17 cellular contexts compared by ENCODE assay signal in the genomic region with DNA sequence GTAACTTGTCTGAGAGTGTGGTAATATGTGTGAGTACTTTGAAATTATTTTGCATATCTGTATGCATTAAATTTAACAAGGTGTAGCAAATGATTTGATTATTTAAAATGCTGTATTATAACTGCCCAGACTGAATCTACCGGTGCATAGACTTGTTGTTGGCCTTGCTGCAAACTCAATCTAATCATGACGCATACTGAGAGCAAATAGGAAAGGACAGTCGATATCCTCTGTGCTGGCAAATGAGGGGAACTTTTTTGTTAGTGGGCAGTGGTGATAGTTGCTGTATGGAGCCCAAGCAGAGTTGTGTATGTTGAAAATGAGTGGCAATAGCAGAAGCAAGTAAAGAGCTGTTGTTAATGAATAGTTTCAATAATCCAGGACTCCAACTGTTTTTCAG.
A peak's percentile ranks its signal among the peaks of the same experiment; 100 is the strongest.
DNase-seq lines count a peak whose midpoint lies in the region; ATAC-seq and TF ChIP-seq lines count a peak whose summit lies in the region.
"Had no signal": no experiment of that assay in that cellular context is flagged by ENCODE, and none has a peak within 500 bp of the region (broad histone marks: within the 10 kb centered on the region; RNA-seq: fewer than 3 reads in every experiment).

No MANE protein-coding gene starts in this region.

- no peak for ATAC-seq in activated naive CD8-positive, alpha-beta T cell treated with anti-CD3 and anti-CD28 coated beads, Interleukin-2, amount 50 U/mL, for 24 hours
- no peak for ATAC-seq in GM18868 (IDR thresholded peaks at IDR 0.05; ENCODE audit: unreplicated experiment)

- H3K4me2 ChIP-seq in mammary epithelial cell (ENCODE audit: insufficient read depth, low read depth, low read length): peak overlapping the region; percentile 88

- no peak for TF ChIP-seq POLR2A in transverse colon (IDR thresholded peaks at IDR 0.05)

- H3K36me3 ChIP-seq in mammary epithelial cell (ENCODE audit: insufficient read depth, low read length): no peaks in the 10 kb centered on the region
- H3K36me3 ChIP-seq in liver (ENCODE audit: control insufficient read depth in 4 of 4, insufficient read depth in 3 of 4, low read depth in 1 of 4, low read length in 3 of 4): no peaks in the 10 kb centered on the region
- no peaks in the 10 kb centered on the region for H3K36me3 ChIP-seq in transverse colon
- H3K36me3 ChIP-seq: uterus had no signal

- H3K36me3 Mint-ChIP-seq in activated naive CD8-positive, alpha-beta T cell: peaks cover 2% of the 10 kb centered on the region
- H3K36me3 Mint-ChIP-seq in activated naive CD8-positive, alpha-beta T cell treated with anti-CD3 and anti-CD28 coated beads, Interleukin-2, amount 50 U/mL, for 24 hours (ENCODE audit: low read depth): no peaks in the 10 kb centered on the region
- H3K36me3 Mint-ChIP-seq in mesothelial cell of epicardium: peaks cover 12% of the 10 kb centered on the region

- H2AFZ ChIP-seq in mammary epithelial cell (ENCODE audit: low read depth, low read length): no peak overlapping the region

- H3K27me3 ChIP-seq in mammary epithelial cell (ENCODE audit: insufficient read depth, low read length) (no peaks in the 10 kb centered on the region), liver (ENCODE audit: control insufficient read depth in 4 of 4, insufficient read depth in 4 of 4, low read length in 3 of 4) (no peaks in the 10 kb centered on the region), transverse colon (no peaks in the 10 kb centered on the region)
- H3K27me3 ChIP-seq: dorsolateral prefrontal cortex, uterus had no signal

- peak overlapping the region; percentile 95 for H3K27ac Mint-ChIP-seq in activated naive CD8-positive, alpha-beta T cell
- H3K27ac Mint-ChIP-seq in activated naive CD8-positive, alpha-beta T cell treated with anti-CD3 and anti-CD28 coated beads, Interleukin-2, amount 50 U/mL, for 24 hours: no peak overlapping the region
- H3K27ac Mint-ChIP-seq in mesothelial cell of epicardium: no peak overlapping the region
- H3K27ac Mint-ChIP-seq: activated CD4-positive, alpha-beta T cell treated with anti-CD3 and anti-CD28 coated beads, Interleukin-2, amount 10 ng/mL, durations not matched to agents 24 days and 14 days had no signal

- H4K20me1 ChIP-seq in mammary epithelial cell (ENCODE audit: insufficient read depth, low read length): no peaks in the 10 kb centered on the region

- H3K27me3 Mint-ChIP-seq in activated naive CD8-positive, alpha-beta T cell: no peaks in the 10 kb centered on the region
- H3K27me3 Mint-ChIP-seq in activated naive CD8-positive, alpha-beta T cell treated with anti-CD3 and anti-CD28 coated beads, Interleukin-2, amount 50 U/mL, for 24 hours: no peaks in the 10 kb centered on the region
- no peaks in the 10 kb centered on the region for H3K27me3 Mint-ChIP-seq in mesothelial cell of epicardium (ENCODE audit: low read depth)
- H3K27me3 Mint-ChIP-seq: activated CD4-positive, alpha-beta T cell treated with anti-CD3 and anti-CD28 coated beads, Interleukin-2, amount 10 ng/mL, durations not matched to agents 24 days and 14 days had no signal

- peak overlapping the region; percentile 85 for H3K4me3 Mint-ChIP-seq in activated naive CD8-positive, alpha-beta T cell
- H3K4me3 Mint-ChIP-seq in activated naive CD8-positive, alpha-beta T cell treated with anti-CD3 and anti-CD28 coated beads, Interleukin-2, amount 50 U/mL, for 24 hours: no peak overlapping the region
- no peak overlapping the region for H3K4me3 Mint-ChIP-seq in mesothelial cell of epicardium
- H3K4me3 Mint-ChIP-seq: activated CD4-positive, alpha-beta T cell treated with anti-CD3 and anti-CD28 coated beads, Interleukin-2, amount 10 ng/mL, durations not matched to agents 24 days and 14 days had no signal

- CTCF ChIA-PET in mammary epithelial cell (lab: Charles Lee; ENCODE audit: low non-redundant PET): no interaction called here

- H3K4me1 ChIP-seq in mammary epithelial cell (ENCODE audit: insufficient read depth, low read length) (peaks cover 12% of the 10 kb centered on the region), liver (ENCODE audit: control insufficient read depth in 4 of 4, insufficient read depth in 4 of 4, low read length in 3 of 4) (peaks cover 8 to 47% (median 22%) of the 10 kb centered on the region in 4 donors), transverse colon (peaks cover 0 to 26% (median 7%) of the 10 kb centered on the region in 4 donors)
- H3K4me1 ChIP-seq: uterus had no signal

- H3K9ac ChIP-seq in mammary epithelial cell (ENCODE audit: insufficient read depth, low read length) (no peak overlapping the region), liver (ENCODE audit: low read depth in 1 of 2, low read length in 2 of 2) (no peak overlapping the region)

- dilution Hi-C loops in mammary epithelial cell (cut with HindIII; ENCODE audit: low sequenced_read_pairs): no loop called here

- peaks cover 5% of the 10 kb centered on the region for H3K79me2 ChIP-seq in mammary epithelial cell (ENCODE audit: insufficient read depth, low read length)

- TF ChIP-seq RAD21 in liver (IDR thresholded peaks at IDR 0.05): no peak

- in situ Hi-C loops in mammary epithelial cell (cut with MboI; ENCODE audit: low sequenced_read_pairs in 2 of 2): no loop called here
- in situ Hi-C loops in transverse colon (cut with MboI; ENCODE audit: low pct_ligation_motif_present in 1 of 4, low pct_unique_long_range_greater_than_20kb in 1 of 4, low sequenced_read_pairs in 3 of 4): no loop called here

- no peaks in the 10 kb centered on the region for H3K9me3 Mint-ChIP-seq in activated naive CD8-positive, alpha-beta T cell (ENCODE audit: low read depth)
- H3K9me3 Mint-ChIP-seq in activated naive CD8-positive, alpha-beta T cell treated with anti-CD3 and anti-CD28 coated beads, Interleukin-2, amount 50 U/mL, for 24 hours: peaks cover 7% of the 10 kb centered on the region
- peaks cover 7% of the 10 kb centered on the region for H3K9me3 Mint-ChIP-seq in mesothelial cell of epicardium

- H3K27ac ChIP-seq in mammary epithelial cell (ENCODE audit: insufficient read depth, low read depth, low read length) (peak overlapping the region; percentile 100), liver (ENCODE audit: low read depth in 1 of 2, low read length in 2 of 2) (peak overlapping the region; percentile 82 to 84), transverse colon (peak overlapping the region; percentile 81 to 90 (median 86))

- no TSS peak for BruUV-seq in mammary epithelial cell (replicated peaks; lab: Mats Ljungman, UMichigan)

- intact Hi-C loops in mammary epithelial cell (cut with micrococcal nuclease): no loop called here
- intact Hi-C loops in transverse colon (cut with DNase I; ENCODE audit: low total_unique reads): no loop called here

- H3K4me3 ChIP-seq in mammary epithelial cell (replicated peaks in 1 of 3; ENCODE audit: insufficient read depth in 1 of 3, low read depth in 2 of 3, low read length in 3 of 3): peak overlapping the region in 1 of 3 experiments; percentile 70
- peak overlapping the region; percentile 55 to 86 (median 73) for H3K4me3 ChIP-seq in liver (ENCODE audit: low read depth in 1 of 3, low read length in 3 of 3)
- peak overlapping the region in 1 of 4 donors; percentile 54 for H3K4me3 ChIP-seq in transverse colon
- H3K4me3 ChIP-seq: uterus had no signal

- peaks cover 75% of the 10 kb centered on the region for H3K4me1 Mint-ChIP-seq in activated naive CD8-positive, alpha-beta T cell (ENCODE audit: low read depth)
- peaks cover 73% of the 10 kb centered on the region for H3K4me1 Mint-ChIP-seq in activated naive CD8-positive, alpha-beta T cell treated with anti-CD3 and anti-CD28 coated beads, Interleukin-2, amount 50 U/mL, for 24 hours
- peaks cover 41% of the 10 kb centered on the region for H3K4me1 Mint-ChIP-seq in mesothelial cell of epicardium

- 98% methylated on average over 3 of the region's 3 CpGs for WGBS in mammary epithelial cell (ENCODE audit: low coverage, missing lambda C conversion rate)
- WGBS in liver: 29% methylated on average over 3 of the region's 3 CpGs
- 56 to 57% methylated on average over 2 to 3 of the region's 3 CpGs for WGBS in transverse colon (ENCODE audit: low coverage in 1 of 2), 2 donors

- no peak for DNase-seq in activated naive CD8-positive, alpha-beta T cell treated with anti-CD3 and anti-CD28 coated beads, Interleukin-2, amount 50 U/mL, for 24 hours
- DNase-seq in mammary epithelial cell: no peak
- DNase-seq in transverse colon: no peak
- no peak for DNase-seq in GM19240 (ENCODE audit: insufficient read length, low spot score)
- DNase-seq in mesothelial cell of epicardium (ENCODE audit: low spot score in 2 of 2, unreplicated experiment in 2 of 2): no peak
- DNase-seq: ACHN; activated CD4-positive, alpha-beta T cell treated with anti-CD3 and anti-CD28 coated beads, Interleukin-2, amount 10 ng/mL, durations not matched to agents 24 days and 14 days; activated T-cell treated with anti-CD3 and anti-CD28 coated beads, Interleukin-2, amount 50 U/mL, for 48 hours; dorsolateral prefrontal cortex; GF-D8; NK-92 treated with Interleukin-12 subunit alpha and Interleukin-12 subunit beta, amount 100 ng/mL, for 24 hours; SHP77; T-helper 9 cell; uterus had no signal

- no peaks in the 10 kb centered on the region for H3K9me3 ChIP-seq in mammary epithelial cell (replicated peaks; ENCODE audit: insufficient read depth, low read length)
- H3K9me3 ChIP-seq in liver (ENCODE audit: control insufficient read depth in 4 of 4, low read length in 3 of 4): no peaks in the 10 kb centered on the region
- no peaks in the 10 kb centered on the region for H3K9me3 ChIP-seq in transverse colon
- H3K9me3 ChIP-seq: uterus had no signal

- TF ChIP-seq EP300 in transverse colon (IDR thresholded peaks at IDR 0.05; ENCODE audit: low read depth): no peak

- TF ChIP-seq CTCF in mammary epithelial cell (conservative IDR thresholded peaks at IDR 0.05 in 1 of 2, IDR thresholded peaks at IDR 0.05 in 1 of 2; ENCODE audit: extremely low read depth in 1 of 2, insufficient read depth in 1 of 2, low read depth in 1 of 2, low read length in 2 of 2) (no peak), liver (IDR thresholded peaks at IDR 0.05; ENCODE audit: low read depth, low read length, missing input control) (no peak), transverse colon (IDR thresholded peaks at IDR 0.05) (no peak), mesothelial cell of epicardium (IDR thresholded peaks at IDR 0.05; ENCODE audit: unreplicated experiment) (no peak)

TF ChIP-seq in liver, 16 proteins besides CTCF, POLR2A, EP300 and RAD21:
- TF ChIP-seq HNF4A (conservative IDR thresholded peaks at IDR 0.05) (peak in 1 of 2 donors; percentile 13), JUND (IDR thresholded peaks at IDR 0.05) (no peak), HNF4G (IDR thresholded peaks at IDR 0.05) (no peak), EGR1 (IDR thresholded peaks at IDR 0.05; ENCODE audit: low read depth in 2 of 2) (no peak), SP1 (IDR thresholded peaks at IDR 0.05) (no peak)
